8 cellular contexts compared by ENCODE assay signal in the genomic region with DNA sequence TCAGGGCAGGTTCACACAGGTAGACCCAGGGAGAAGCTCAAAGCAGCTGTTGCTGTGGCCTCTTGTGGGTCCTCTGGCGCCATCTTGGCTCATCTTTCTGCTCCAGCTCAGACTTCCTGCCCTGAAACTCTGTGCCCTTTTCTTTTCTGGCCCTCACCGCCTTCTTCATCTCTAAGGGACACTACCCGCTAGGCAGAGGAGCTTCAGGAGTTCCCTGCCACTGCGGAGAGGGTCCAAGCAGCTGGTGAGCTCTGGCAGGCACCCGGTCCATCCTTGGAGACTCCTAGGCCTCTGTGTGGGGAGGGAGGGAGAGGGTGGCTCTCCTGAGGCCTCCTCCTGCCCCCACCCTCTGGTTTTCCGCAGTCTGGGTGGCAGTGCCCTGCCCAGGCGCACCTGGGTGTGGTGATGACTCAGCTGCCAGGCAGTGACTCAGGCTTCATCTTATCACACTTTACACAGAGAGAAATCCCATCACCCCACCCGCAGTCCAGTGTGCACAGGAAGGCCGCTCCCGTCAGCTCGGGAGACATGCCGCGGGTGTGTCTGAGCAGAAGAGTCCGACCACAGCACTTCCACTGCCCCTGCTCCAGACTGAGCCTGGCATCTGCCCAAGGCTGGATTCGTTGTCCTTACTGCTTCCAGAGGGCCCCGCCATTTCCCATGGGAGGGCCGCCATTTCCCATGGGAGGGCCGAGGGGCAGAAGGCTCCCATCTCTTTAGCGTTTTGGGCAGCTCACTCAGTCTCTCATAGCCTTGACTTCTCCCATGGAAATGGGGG. TPM values are rescaled to one million over a fixed set of nuclear protein-coding genes. Genes with fewer than 3 reads are reported as not detected.
DNase-seq lines count a peak whose midpoint lies in the region; ATAC-seq, FAIRE-seq and TF ChIP-seq lines count a peak whose summit lies in the region.

No MANE protein-coding gene starts in this region.

- peaks cover 29% of the 10 kb centered on the region for H3K36me3 Mint-ChIP-seq in T-helper 1 cell treated with Interleukin-12 subunit alpha and Interleukin-12 subunit beta and Interleukin-4 antibody, amounts not matched to agents 30 μg/mL and 1 μg/mL, for 36 hours (ENCODE audit: low read depth)

- no peak overlapping the region for H3K4me3 ChIP-seq in astrocyte of the spinal cord (ENCODE audit: low read depth, low read length)
- no peak overlapping the region for H3K4me3 ChIP-seq in lower leg skin (ENCODE audit: low read depth, poor library complexity, severe bottlenecking)

- WGBS in lower leg skin, 2 donors: 44 to 46% methylated on average over 19 of the region's 19 CpGs

- H3K9me3 Mint-ChIP-seq in T-helper 1 cell treated with Interleukin-12 subunit alpha and Interleukin-12 subunit beta and Interleukin-4 antibody, amounts not matched to agents 30 μg/mL and 1 μg/mL, for 36 hours: no peaks in the 10 kb centered on the region

- H3K27me3 Mint-ChIP-seq in T-helper 1 cell treated with Interleukin-12 subunit alpha and Interleukin-12 subunit beta and Interleukin-4 antibody, amounts not matched to agents 30 μg/mL and 1 μg/mL, for 36 hours (ENCODE audit: low read depth): no peaks in the 10 kb centered on the region

- 0 out of 2 replicates have a peak, but pooled peaks have one; percentile 11 for TF ChIP-seq POLR2A in GM12891 (IDR thresholded peaks at IDR 0.05; ENCODE audit: low read depth, low read length)
- TF ChIP-seq POLR2A in lower leg skin (IDR thresholded peaks at IDR 0.05): no peak

- intact Hi-C loops in lower leg skin (cut with DNase I; ENCODE audit: low total_unique reads): no loop called here

- no peak for FAIRE-seq in GM12891 (lab: Jason Lieb, UNC)

- peak overlapping the region; percentile 87 for H3K27ac Mint-ChIP-seq in T-helper 1 cell treated with Interleukin-12 subunit alpha and Interleukin-12 subunit beta and Interleukin-4 antibody, amounts not matched to agents 30 μg/mL and 1 μg/mL, for 36 hours

- in situ Hi-C loops in astrocyte of the spinal cord (cut with HindIII; ENCODE audit: low sequenced_read_pairs): no loop called here

- peaks cover 25% of the 10 kb centered on the region for H3K4me1 Mint-ChIP-seq in T-helper 1 cell treated with Interleukin-12 subunit alpha and Interleukin-12 subunit beta and Interleukin-4 antibody, amounts not matched to agents 30 μg/mL and 1 μg/mL, for 36 hours (ENCODE audit: low read depth)

- TF ChIP-seq CTCF in astrocyte of the spinal cord (IDR thresholded peaks at IDR 0.05; ENCODE audit: low read depth, low read length): no peak
- TF ChIP-seq CTCF in lower leg skin (IDR thresholded peaks at IDR 0.05): no peak

- DNase-seq in GM12891 (ENCODE audit: insufficient read length, low spot score) (no peak), astrocyte of the spinal cord (ENCODE audit: low read depth, low spot score) (peak; percentile 67), lower leg skin (ENCODE audit: low spot score in 2 of 2) (peak; percentile 74 to 90), Ammon's horn (ENCODE audit: low spot score) (no peak), NCI-H526 treated with DMSO at 0.1 percent for 48 hours (lab: John Stamatoyannopoulos, UW) (no peak)
- peak; percentile 36 to 40 for DNase-seq in stimulated activated CD8-positive, alpha-beta memory T cell treated with anti-CD3 and anti-CD28 coated beads, Interleukin-4, amount 100 ng/mL, for 4 hours (ENCODE audit: low read depth in 2 of 2, low spot score in 1 of 2)

- no peak for ATAC-seq in HG03521 (IDR thresholded peaks at IDR 0.05; ENCODE audit: unreplicated experiment)

- peak overlapping the region; percentile 13 for H3K4me3 Mint-ChIP-seq in T-helper 1 cell treated with Interleukin-12 subunit alpha and Interleukin-12 subunit beta and Interleukin-4 antibody, amounts not matched to agents 30 μg/mL and 1 μg/mL, for 36 hours

TF ChIP-seq in GM12891, 5 proteins besides CTCF, POLR2A, EP300 and RAD21:
- TF ChIP-seq PAX5 (IDR thresholded peaks at IDR 0.05; ENCODE audit: insufficient read depth, low read length, severe bottlenecking) (no peak), POU2F2 (IDR thresholded peaks at IDR 0.05; ENCODE audit: low read depth, low read length) (no peak), SPI1 (IDR thresholded peaks at IDR 0.05; ENCODE audit: low read depth, low read length) (no peak), TAF1 (IDR thresholded peaks at IDR 0.05; ENCODE audit: low read depth, low read length) (no peak)
TF ChIP-seq in GM12891: peak in this region for 0.

RNA-seq across cellular contexts. Expression of a gene that starts 7.3 kb away (rescaled TPM):
- polyA plus RNA-seq in GM12891 (2012; ENCODE audit: low read depth, missing spikeins): 60.7 TPM
- total RNA-seq in lower leg skin: 100 to 1,000 TPM in 3 of 4 donors, 10 to 100 TPM in 1; 62.5 to 107 (median 105) TPM

RNA-seq across cellular contexts. Expression of a gene that starts 14.5 kb away (rescaled TPM):
- 7.2 TPM for polyA plus RNA-seq in GM12891 (2012; ENCODE audit: low read depth, missing spikeins)
- 10 to 100 TPM; 10.6 to 14.7 (median 11.9) TPM for total RNA-seq in lower leg skin

RNA-seq across cellular contexts. Expression of a gene that starts 30.1 kb away (rescaled TPM):
- 347 TPM for polyA plus RNA-seq in GM12891 (2012; ENCODE audit: low read depth, missing spikeins)
- total RNA-seq in lower leg skin: 10 to 100 TPM; 30.2 to 56.4 (median 37.1) TPM

RNA-seq across cellular contexts. Expression of a gene that starts 36.5 kb away (rescaled TPM):
- 2.4 TPM for polyA plus RNA-seq in GM12891 (2012; ENCODE audit: low read depth, missing spikeins)
- total RNA-seq in lower leg skin: 100 to 1,000 TPM in 1 of 4 donors, 10 to 100 TPM in 3; 41.1 to 101 (median 62.6) TPM

RNA-seq across cellular contexts. Expression of a gene that starts 58.5 kb away (rescaled TPM):
- polyA plus RNA-seq in GM12891 (2012; ENCODE audit: low read depth, missing spikeins): 260 TPM
- total RNA-seq in lower leg skin: 10 to 100 TPM; 59.8 to 75.6 (median 68.2) TPM

Comparison
In these comparisons a context has a peak if more than half of its experiments do, and no peak if none do; other contexts are left out.
1. DNase-seq: peak in astrocyte of the spinal cord (single experiment), lower leg skin (2 of 2) and stimulated activated CD8-positive, alpha-beta memory T cell treated with anti-CD3 and anti-CD28 coated beads, Interleukin-4, amount 100 ng/mL, for 4 hours (2 of 2); none in GM12891 (single experiment), Ammon's horn (single experiment) and NCI-H526 treated with DMSO at 0.1 percent for 48 hours (single experiment).